ENCODE assay signal across 8 cellular contexts in the genomic region with DNA sequence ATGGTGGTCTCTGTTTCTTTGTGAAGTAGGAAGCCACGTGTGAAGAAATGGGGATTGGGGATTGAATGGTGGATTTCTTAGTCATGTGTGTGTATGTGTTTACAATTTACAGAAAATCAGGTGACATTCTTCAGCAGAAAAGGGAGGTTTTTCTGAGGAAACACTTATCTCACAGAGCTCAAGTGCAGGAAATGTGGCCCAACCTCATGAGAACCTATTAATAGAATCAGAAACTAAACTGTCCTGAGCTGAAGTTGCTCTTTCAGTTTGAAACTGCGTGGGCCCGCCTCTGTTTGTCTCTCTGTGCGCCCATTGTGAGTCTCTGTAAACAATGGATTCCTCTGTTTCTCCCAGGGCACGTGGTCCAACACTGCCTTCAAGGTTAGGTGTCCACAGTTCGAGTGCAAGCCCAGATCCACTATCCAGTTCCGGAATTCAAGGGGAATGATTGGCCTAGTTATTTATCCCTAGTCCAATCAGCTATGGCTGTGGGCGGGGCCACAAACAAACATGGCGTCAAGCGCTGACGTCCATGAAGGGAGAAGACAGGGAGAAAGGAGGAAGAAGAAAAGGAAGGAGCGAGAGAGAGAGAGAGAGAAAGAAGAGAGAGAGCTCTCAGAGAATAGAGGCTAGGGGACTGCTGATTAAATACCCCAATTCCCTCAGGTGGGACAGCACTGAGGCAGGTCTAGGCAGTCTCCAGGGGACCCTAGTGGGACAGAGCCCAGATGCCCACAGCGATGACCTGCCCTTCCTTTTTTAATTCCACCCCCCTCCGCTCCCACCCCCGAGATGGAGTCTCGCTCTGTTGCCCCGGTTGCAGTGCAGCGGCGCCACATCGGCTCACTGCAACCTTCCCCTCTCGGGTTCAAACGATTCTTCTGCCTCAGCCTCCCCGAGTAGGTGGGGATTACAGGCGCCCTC. TPM values are rescaled to one million over a fixed set of nuclear protein-coding genes. Genes with fewer than 3 reads are reported as not detected.
DNase-seq lines count a peak whose midpoint lies in the region; ATAC-seq and TF ChIP-seq lines count a peak whose summit lies in the region.

No MANE protein-coding gene starts in this region.

- TF ChIP-seq POLR2A in IMR-90 (IDR thresholded peaks at IDR 0.05; ENCODE audit: low read depth, low read length) (no peak), transverse colon (IDR thresholded peaks at IDR 0.05) (peak; percentile 11)

- no peaks in the 10 kb centered on the region for H3K9me3 ChIP-seq in CD4-positive, alpha-beta T cell (ENCODE audit: control insufficient read depth, low read length)
- H3K9me3 ChIP-seq in IMR-90 (ENCODE audit: control insufficient read depth, insufficient read depth, low read length), result no peaks in the 10 kb centered on the region
- no peaks in the 10 kb centered on the region for H3K9me3 ChIP-seq in neutrophil
- no peaks in the 10 kb centered on the region for H3K9me3 ChIP-seq in transverse colon

- peak overlapping the region; percentile 84 for H3K4me3 Mint-ChIP-seq in CD4-positive, alpha-beta T cell
- H3K4me3 Mint-ChIP-seq in activated CD4-positive, alpha-beta T cell treated with anti-CD3 and anti-CD28 coated beads, Interleukin-2, amount 10 ng/mL, durations not matched to agents 7 days and 5 days, result peak overlapping the region; percentile 69

- H3K4ac ChIP-seq in IMR-90 (ENCODE audit: low read depth, low read length), result no peak overlapping the region

- H3K36me3 Mint-ChIP-seq in CD4-positive, alpha-beta T cell (ENCODE audit: low read depth), result no peaks in the 10 kb centered on the region
- H3K36me3 Mint-ChIP-seq in activated CD4-positive, alpha-beta T cell treated with anti-CD3 and anti-CD28 coated beads, Interleukin-2, amount 10 ng/mL, durations not matched to agents 7 days and 5 days (ENCODE audit: low read depth), result peaks cover 7% of the 10 kb centered on the region

- dilution Hi-C loops in IMR-90 (cut with HindIII; ENCODE audit: low sequenced_read_pairs, unreplicated experiment), result no loop called here

- no peaks in the 10 kb centered on the region for H3K27me3 ChIP-seq in CD4-positive, alpha-beta T cell (ENCODE audit: control insufficient read depth, insufficient read depth, low read length)
- H3K27me3 ChIP-seq in IMR-90 (ENCODE audit: control insufficient read depth, insufficient read depth, low read length), result no peaks in the 10 kb centered on the region
- H3K27me3 ChIP-seq in neutrophil, result peaks cover 2% of the 10 kb centered on the region
- no peaks in the 10 kb centered on the region for H3K27me3 ChIP-seq in transverse colon

- no TSS peak for BruUV-seq in IMR-90 (replicated peaks; lab: Mats Ljungman, UMichigan)

- 0 out of 2 replicates have a peak overlapping the region, but pooled peaks have one; percentile 78 for H3K14ac ChIP-seq in IMR-90 (replicated peaks; ENCODE audit: low read depth, low read length)

- CTCF ChIA-PET in CD4-positive, alpha-beta T cell (lab: Charles Lee), result no interaction called here
- CTCF ChIA-PET in IMR-90 (lab: Yijun Ruan, JAX), result no interaction called here
- CTCF ChIA-PET in activated CD4-positive, alpha-beta T cell treated with anti-CD3 and anti-CD28 coated beads, Interleukin-2, amount 10 ng/mL, durations not matched to agents 7 days and 5 days (lab: Charles Lee), result interaction anchor here (0.7 to 1.0 kb wide), 5 partner anchors 12 to 559 kb away, joined by 3 to 6 read pairs (median 4); no protein-coding TSS in a partner anchor

- H3K27me3 Mint-ChIP-seq in CD4-positive, alpha-beta T cell, result no peaks in the 10 kb centered on the region
- peaks cover 1% of the 10 kb centered on the region for H3K27me3 Mint-ChIP-seq in activated CD4-positive, alpha-beta T cell treated with anti-CD3 and anti-CD28 coated beads, Interleukin-2, amount 10 ng/mL, durations not matched to agents 7 days and 5 days

- peaks cover 3% of the 10 kb centered on the region for H3K9me3 Mint-ChIP-seq in CD4-positive, alpha-beta T cell
- H3K9me3 Mint-ChIP-seq in activated CD4-positive, alpha-beta T cell treated with anti-CD3 and anti-CD28 coated beads, Interleukin-2, amount 10 ng/mL, durations not matched to agents 7 days and 5 days, result peaks cover 4% of the 10 kb centered on the region

- H3K4me2 ChIP-seq in IMR-90 (ENCODE audit: low read depth, low read length), result no peak overlapping the region

- WGBS in IMR-90 (ENCODE audit: extremely low coverage in 2 of 2, insufficient read length in 1 of 2), 2 experiments, result no CpG with 5 or more reads among the region's 24 CpGs
- 54 to 80% methylated on average over 2 to 24 of the region's 24 CpGs for WGBS in transverse colon (ENCODE audit: low coverage in 1 of 2), 2 donors

- no peak overlapping the region for H3K18ac ChIP-seq in IMR-90 (ENCODE audit: low read depth, low read length)

- peaks cover 4% of the 10 kb centered on the region; the same call in 1 of the 2 replicates for H3K9me1 ChIP-seq in IMR-90 (ENCODE audit: insufficient read depth, low read length)

- H3K56ac ChIP-seq in IMR-90 (ENCODE audit: extremely low read depth, insufficient read depth, low read length), result no peak overlapping the region

- no peak overlapping the region for H3K4me3 ChIP-seq in IMR-90 (ENCODE audit: insufficient read depth, low read depth, low read length)
- H3K4me3 ChIP-seq in neutrophil (ENCODE audit: low read depth in 1 of 2, low read length in 1 of 2), result peak overlapping the region; percentile 56 to 66
- peak overlapping the region in 1 of 4 donors; percentile 22 for H3K4me3 ChIP-seq in transverse colon

- H3K36me3 ChIP-seq in IMR-90 (ENCODE audit: control insufficient read depth, insufficient read depth, low read length) (no peaks in the 10 kb centered on the region), neutrophil (no peaks in the 10 kb centered on the region), transverse colon (no peaks in the 10 kb centered on the region)

- H2BK120ac ChIP-seq in IMR-90 (ENCODE audit: low read depth, low read length), result no peak overlapping the region

- no peak overlapping the region for H3K9ac ChIP-seq in IMR-90 (ENCODE audit: low read depth, low read length)

- H2AK9ac ChIP-seq in IMR-90 (replicated peaks; ENCODE audit: low read depth, low read length, poor library complexity), result peak overlapping the region; percentile 28

- no peaks in the 10 kb centered on the region for H4K20me1 ChIP-seq in IMR-90 (ENCODE audit: insufficient read depth, low read length)

- H3K23ac ChIP-seq in IMR-90 (ENCODE audit: low read depth, low read length), result no peak overlapping the region

- no peak for TF ChIP-seq RAD21 in IMR-90 (IDR thresholded peaks at IDR 0.05; ENCODE audit: low read length)

- no peaks in the 10 kb centered on the region for H3K4me1 ChIP-seq in IMR-90 (ENCODE audit: control insufficient read depth, insufficient read depth, low read length)
- peaks cover 9 to 10% of the 10 kb centered on the region in 2 experiments for H3K4me1 ChIP-seq in neutrophil (ENCODE audit: control insufficient read depth in 1 of 2, insufficient read depth in 1 of 2, low read depth in 1 of 2, low read length in 1 of 2)
- peaks cover 0 to 17% (median 6%) of the 10 kb centered on the region in 4 donors for H3K4me1 ChIP-seq in transverse colon

- in situ Hi-C loops in IMR-90 (cut with MboI; ENCODE audit: low sequenced_read_pairs), result no loop called here
- in situ Hi-C loops in transverse colon (cut with MboI; ENCODE audit: low pct_ligation_motif_present in 1 of 4, low pct_unique_long_range_greater_than_20kb in 1 of 4, low sequenced_read_pairs in 3 of 4), result loop anchor here in 1 of 4 donors (25.0 kb wide), 1 partner anchor 533 kb away; a partner anchor contains a TSS

- H3K27ac ChIP-seq in CD4-positive, alpha-beta T cell (ENCODE audit: low read depth, low read length), result peak overlapping the region; percentile 75
- H3K27ac ChIP-seq in IMR-90 (ENCODE audit: insufficient read depth, low read length) (no peak overlapping the region), neutrophil (peak overlapping the region; percentile 31), transverse colon (peak overlapping the region; percentile 12 to 70 (median 42))

- peak; percentile 50 to 72 (median 60) for DNase-seq in CD4-positive, alpha-beta T cell
- DNase-seq in IMR-90 (peak; percentile 39), transverse colon (peak; percentile 63), NCI-H510A treated with DMSO at 0.1 percent for 48 hours (lab: John Stamatoyannopoulos, UW) (no peak)
- peak; percentile 87 for DNase-seq in activated CD4-positive, alpha-beta T cell treated with anti-CD3 and anti-CD28 coated beads, Interleukin-2, amount 10 ng/mL, durations not matched to agents 7 days and 5 days
- peak; percentile 50 for DNase-seq in effector CD8-positive, alpha-beta T cell (lab: John Stamatoyannopoulos, UW)

- intact Hi-C loops in CD4-positive, alpha-beta T cell (cut with DNase I, micrococcal nuclease), result loop anchor here in 1 of 2 experiments (2.0 kb wide), 1 partner anchor 29 kb away; no protein-coding TSS in a partner anchor
- intact Hi-C loops in IMR-90 (cut with micrococcal nuclease), result no loop called here
- intact Hi-C loops in transverse colon (cut with DNase I; ENCODE audit: low total_unique reads), result no loop called here

- no peak for TF ChIP-seq EP300 in transverse colon (IDR thresholded peaks at IDR 0.05; ENCODE audit: low read depth)

- peak; percentile 94 for ATAC-seq in CD4-positive, alpha-beta T cell (ENCODE audit: poor library complexity)
- ATAC-seq in GM21360 (IDR thresholded peaks at IDR 0.05; ENCODE audit: unreplicated experiment) (peak; percentile 83), IMR-90 (ENCODE audit: low read depth) (peak; percentile 32; the same call in 1 of the 2 replicates)

- H2AFZ ChIP-seq in IMR-90 (replicated peaks; ENCODE audit: low read length, poor library complexity), result peak overlapping the region; percentile 64

- H2AK5ac ChIP-seq in IMR-90 (ENCODE audit: low read depth, low read length), result no peak overlapping the region; the same call in 1 of the 2 replicates

- H2BK15ac ChIP-seq in IMR-90 (ENCODE audit: low read depth, low read length), result no peak overlapping the region

- no peak overlapping the region for H4K91ac ChIP-seq in IMR-90 (ENCODE audit: insufficient read depth, low read depth, low read length)

- POLR2A ChIA-PET in CD4-positive, alpha-beta T cell (lab: Charles Lee), result interaction anchor here (0.6 to 1.9 kb wide), 17 partner anchors 11 to 423 kb away, joined by 3 to 13 read pairs (median 4); a partner anchor contains a TSS
- POLR2A ChIA-PET in IMR-90 (lab: Charles Lee; ENCODE audit: unreplicated experiment), result no interaction called here
- POLR2A ChIA-PET in activated CD4-positive, alpha-beta T cell treated with anti-CD3 and anti-CD28 coated beads, Interleukin-2, amount 10 ng/mL, durations not matched to agents 7 days and 5 days (lab: Charles Lee), result interaction anchor here (0.6 to 0.7 kb wide), 4 partner anchors 28 to 106 kb away, joined by 3 to 4 read pairs (median 4); no protein-coding TSS in a partner anchor

- no peak overlapping the region for H2BK5ac ChIP-seq in IMR-90 (ENCODE audit: low read depth, low read length, poor library complexity, severe bottlenecking)

- H4K5ac ChIP-seq in IMR-90 (ENCODE audit: low read depth, low read length), result no peak overlapping the region

- no peak for TF ChIP-seq CTCF in CD4-positive, alpha-beta T cell (IDR thresholded peaks at IDR 0.05)
- no peak for TF ChIP-seq CTCF in IMR-90 (conservative IDR thresholded peaks at IDR 0.05; ENCODE audit: low read depth, low read length)
- no peak for TF ChIP-seq CTCF in neutrophil (IDR thresholded peaks at IDR 0.05)
- TF ChIP-seq CTCF in transverse colon (IDR thresholded peaks at IDR 0.05), result no peak

- peaks cover 18% of the 10 kb centered on the region for H3K4me1 Mint-ChIP-seq in CD4-positive, alpha-beta T cell (ENCODE audit: low read depth)
- peaks cover 41% of the 10 kb centered on the region for H3K4me1 Mint-ChIP-seq in activated CD4-positive, alpha-beta T cell treated with anti-CD3 and anti-CD28 coated beads, Interleukin-2, amount 10 ng/mL, durations not matched to agents 7 days and 5 days

- peak overlapping the region; percentile 34; the same call in 1 of the 2 replicates for H2BK20ac ChIP-seq in IMR-90 (ENCODE audit: low read depth, low read length)

- peak overlapping the region; percentile 95 for H3K27ac Mint-ChIP-seq in CD4-positive, alpha-beta T cell
- H3K27ac Mint-ChIP-seq in activated CD4-positive, alpha-beta T cell treated with anti-CD3 and anti-CD28 coated beads, Interleukin-2, amount 10 ng/mL, durations not matched to agents 7 days and 5 days, result peak overlapping the region; percentile 100

- H4K8ac ChIP-seq in IMR-90 (ENCODE audit: low read depth in 2 of 2, low read length in 2 of 2), result peak overlapping the region in 1 of 2 experiments; percentile 53; a peak in 1 of 4 replicates

- H3K79me1 ChIP-seq in IMR-90 (ENCODE audit: low read depth in 1 of 2, low read length in 2 of 2), result no peaks in the 10 kb centered on the region

RNA-seq across cellular contexts. Expression of a gene that starts 31.4 kb away (rescaled TPM):
- 10 to 100 TPM in 1 of 2 experiments, 1 to 10 TPM in 1; 9.8 to 12.6 TPM for total RNA-seq in CD4-positive, alpha-beta T cell
- total RNA-seq in IMR-90 (2012; rRNA removed), result 5.0 and 6.7 TPM in 2 replicates
- polyA plus RNA-seq in IMR-90 (2012; rRNA removed), result 6.2 and 7.1 TPM in 2 replicates
- polyA plus RNA-seq in IMR-90 (2012; cell fraction: cytosol; rRNA removed), result 5.0 and 10.8 TPM in 2 replicates
- 8.1 and 15.5 TPM in 2 replicates for polyA plus RNA-seq in IMR-90 (2012; cell fraction: nucleus; rRNA removed; ENCODE audit: low replicate concordance)
- total RNA-seq in activated CD4-positive, alpha-beta T cell treated with anti-CD3 and anti-CD28 coated beads, Interleukin-2, amount 10 ng/mL, durations not matched to agents 7 days and 5 days, result 10 to 100 TPM; 19.9 to 25.8 TPM
- total RNA-seq in transverse colon, result 10 to 100 TPM in 2 of 4 donors, 1 to 10 TPM in 1, not detected in 1; 9.3 to 11.0 (median 10.1) TPM

RNA-seq across cellular contexts. Expression of a gene that starts 44.4 kb away (rescaled TPM):
- 1 to 10 TPM in 1 of 2 experiments, under 1 TPM in 1; 0.41 to 1.1 TPM for total RNA-seq in CD4-positive, alpha-beta T cell
- total RNA-seq in IMR-90 (2012; rRNA removed), result 6.1 and 10.6 TPM in 2 replicates
- 6.7 and 8.1 TPM in 2 replicates for polyA plus RNA-seq in IMR-90 (2012; rRNA removed)
- polyA plus RNA-seq in IMR-90 (2012; cell fraction: cytosol; rRNA removed), result 1.5 and 2.1 TPM in 2 replicates
- polyA plus RNA-seq in IMR-90 (2012; cell fraction: nucleus; rRNA removed; ENCODE audit: low replicate concordance), result 2.3 and 9.2 TPM in 2 replicates
- total RNA-seq in activated CD4-positive, alpha-beta T cell treated with anti-CD3 and anti-CD28 coated beads, Interleukin-2, amount 10 ng/mL, durations not matched to agents 7 days and 5 days, result 1 to 10 TPM; 2.5 to 2.9 TPM
- total RNA-seq in transverse colon, result 10 to 100 TPM in 1 of 4 donors, 1 to 10 TPM in 3; 2.6 to 14.8 (median 6.4) TPM

Comparison
In these comparisons a context has a peak if more than half of its experiments do, and no peak if none do; other contexts are left out.
1. ATAC-seq: peak in every context shown above with its lines; median percentile 94 in CD4-positive, alpha-beta T cell; 83 in GM21360; 32 in IMR-90.